ENCODE assay signal across 8 cellular contexts in the genomic region with DNA sequence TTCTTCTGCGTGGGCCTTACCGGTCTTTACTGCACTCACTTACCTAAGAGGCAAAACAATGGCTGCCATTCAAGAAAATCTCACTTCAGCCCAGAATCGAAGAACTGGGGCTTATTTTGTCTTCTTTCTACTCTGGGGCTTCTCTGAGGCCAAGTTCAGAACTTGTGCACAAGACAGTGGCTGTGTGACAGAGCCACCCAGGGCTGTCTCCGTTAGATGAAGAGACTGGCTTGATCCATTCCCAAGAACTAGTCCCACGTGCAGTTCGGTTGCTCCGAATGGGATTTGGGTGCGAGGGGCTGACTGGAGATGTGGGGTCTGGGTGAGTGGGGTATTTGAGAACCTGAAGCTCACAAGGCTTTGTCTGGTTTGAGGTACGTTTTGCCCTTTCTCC. TPM values are rescaled to one million over a fixed set of nuclear protein-coding genes. Genes with fewer than 3 reads are reported as not detected.
DNase-seq lines count a peak whose midpoint lies in the region; ATAC-seq, FAIRE-seq and TF ChIP-seq lines count a peak whose summit lies in the region.

No MANE protein-coding gene starts in this region.

- no peaks in the 10 kb centered on the region for H3K9me3 ChIP-seq in BE2C
- H3K9me3 ChIP-seq in small intestine (ENCODE audit: control insufficient read depth, low read depth): no peaks in the 10 kb centered on the region

- H3K4me1 ChIP-seq in BE2C (peaks cover 4% of the 10 kb centered on the region; the same call in 1 of the 2 replicates), small intestine (ENCODE audit: control insufficient read depth in 2 of 2, insufficient read depth in 1 of 2, low read depth in 1 of 2, low read length in 1 of 2) (peaks cover 3 to 6% of the 10 kb centered on the region in 2 donors)

- H3K27me3 ChIP-seq in BE2C (no peaks in the 10 kb centered on the region), small intestine (ENCODE audit: control insufficient read depth in 2 of 2, insufficient read depth in 2 of 2, low read length in 2 of 2) (no peaks in the 10 kb centered on the region)

- no peak for DNase-seq in BE2C
- no peak for DNase-seq in small intestine
- no peak for DNase-seq in activated gamma-delta T cell (lab: John Stamatoyannopoulos, UW)
- no peak for DNase-seq in mucosa of gallbladder (ENCODE audit: low spot score)

- H3K4me3 ChIP-seq in BE2C (ENCODE audit: low read depth, low read length) (peak overlapping the region; percentile 86), iPS-11a (ENCODE audit: low read depth, low read length) (peak overlapping the region; percentile 67), small intestine (ENCODE audit: low read depth in 1 of 2, low read length in 2 of 2) (peak overlapping the region; percentile 90 to 95)

- H3K36me3 ChIP-seq in BE2C: peaks cover 32% of the 10 kb centered on the region
- no peaks in the 10 kb centered on the region for H3K36me3 ChIP-seq in small intestine (ENCODE audit: control insufficient read depth in 2 of 2, insufficient read depth in 2 of 2, low read length in 2 of 2)

- FAIRE-seq in small intestine (lab: Jason Lieb, UNC): no peak

- no peak for TF ChIP-seq CTCF in BE2C (IDR thresholded peaks at IDR 0.05; ENCODE audit: low read depth, low read length)

- peak; percentile 1 for ATAC-seq in HG02852 (IDR thresholded peaks at IDR 0.05; ENCODE audit: unreplicated experiment)
- no peak for ATAC-seq in GM18861 (IDR thresholded peaks at IDR 0.05; ENCODE audit: unreplicated experiment)

- peak overlapping the region; percentile 17 for H3K27ac ChIP-seq in adipose tissue (ENCODE audit: low read depth, low read length)
- peak overlapping the region; percentile 94 to 96 for H3K27ac ChIP-seq in small intestine (ENCODE audit: low read depth in 1 of 2, low read length in 1 of 2)

- 17 to 23% (median 17%) methylated on average over 9 of the region's 9 CpGs for WGBS in adipose tissue, 3 donors
- WGBS in small intestine, 3 donors: 17 to 23% (median 23%) methylated on average over 9 of the region's 9 CpGs

RNA-seq across cellular contexts. Expression of a gene that starts 0.8 kb away (rescaled TPM):
- polyA plus RNA-seq in BE2C (2012; ENCODE audit: insufficient read depth, insufficient read length, low read depth): 145 TPM
- polyA plus RNA-seq in adipose tissue (10 to 100 TPM in 2 of 3 donors, 1 to 10 TPM in 1; 8.2 to 20.1 (median 16.6) TPM), small intestine (10 to 100 TPM; 15.4 to 20.9 (median 16.1) TPM)
- 112 TPM for total RNA-seq in mucosa of gallbladder
